ENCODE assay signal across 24 cellular contexts in the genomic region with DNA sequence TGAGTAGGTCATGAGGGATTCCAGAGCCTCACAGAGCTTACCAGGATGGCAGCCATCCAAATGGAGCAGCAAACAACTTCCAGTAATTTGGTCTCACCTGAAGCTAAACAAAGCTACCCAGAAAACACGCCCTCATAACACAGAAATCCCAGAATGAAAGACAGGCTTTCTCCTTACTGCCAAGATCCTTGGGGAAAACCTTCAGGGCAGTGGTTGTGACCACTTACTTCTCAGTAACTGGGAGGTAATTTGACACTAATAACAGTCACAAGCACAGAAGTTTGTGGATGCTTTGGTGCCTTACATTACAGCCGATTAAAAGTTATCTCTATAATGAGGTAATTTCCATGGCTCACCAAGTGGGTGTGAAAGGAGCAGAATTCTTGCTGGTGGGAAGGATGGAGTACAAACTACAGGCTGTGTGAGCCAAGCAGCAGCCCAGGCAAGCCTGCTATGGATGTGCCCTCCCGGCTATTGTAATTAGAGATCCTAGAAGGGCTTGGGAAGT. TPM values are rescaled to one million over a fixed set of nuclear protein-coding genes. Genes with fewer than 3 reads are reported as not detected.
DNase-seq lines count a peak whose midpoint lies in the region; ATAC-seq and TF ChIP-seq lines count a peak whose summit lies in the region.
"Had no signal": no experiment of that assay in that cellular context is flagged by ENCODE, and none has a peak within 500 bp of the region (broad histone marks: within the 10 kb centered on the region; RNA-seq: fewer than 3 reads in every experiment).

No MANE protein-coding gene starts in this region.

- no peak overlapping the region for H3K27ac ChIP-seq in IMR-90 (ENCODE audit: insufficient read depth, low read length)
- no peak overlapping the region for H3K27ac ChIP-seq in left lung
- no peak overlapping the region for H3K27ac ChIP-seq in upper lobe of left lung
- H3K27ac ChIP-seq: RWPE1, skin epidermis, uterus had no signal

- no CpG with 5 or more reads among the region's 3 CpGs for WGBS in IMR-90 (ENCODE audit: extremely low coverage in 2 of 2, insufficient read length in 1 of 2), 2 experiments
- 67 to 77% methylated on average over 3 of the region's 3 CpGs for WGBS in upper lobe of left lung, 2 donors

- no peak overlapping the region for H2AK9ac ChIP-seq in IMR-90 (replicated peaks; ENCODE audit: low read depth, low read length, poor library complexity)

- H3K27me3 ChIP-seq in IMR-90 (ENCODE audit: control insufficient read depth, insufficient read depth, low read length) (no peaks in the 10 kb centered on the region), left lung (no peaks in the 10 kb centered on the region), upper lobe of left lung (no peaks in the 10 kb centered on the region)
- H3K27me3 ChIP-seq: uterus had no signal

- H3K9ac ChIP-seq in IMR-90 (ENCODE audit: low read depth, low read length): no peak overlapping the region

- dilution Hi-C loops in IMR-90 (cut with HindIII; ENCODE audit: low sequenced_read_pairs, unreplicated experiment): no loop called here

- TF ChIP-seq CTCF in IMR-90 (conservative IDR thresholded peaks at IDR 0.05; ENCODE audit: low read depth, low read length) (no peak), MCF 10A (IDR thresholded peaks at IDR 0.05; ENCODE audit: unreplicated experiment) (no peak), left lung (IDR thresholded peaks at IDR 0.05) (no peak), upper lobe of left lung (IDR thresholded peaks at IDR 0.05) (no peak)

- H2BK5ac ChIP-seq in IMR-90 (ENCODE audit: low read depth, low read length, poor library complexity, severe bottlenecking): no peak overlapping the region

- no peak for TF ChIP-seq EP300 in upper lobe of left lung (IDR thresholded peaks at IDR 0.05)

- H3K4me1 ChIP-seq in IMR-90 (ENCODE audit: control insufficient read depth, insufficient read depth, low read length) (peaks cover 5% of the 10 kb centered on the region; the same call in 1 of the 2 replicates), left lung (peaks cover 2 to 3% of the 10 kb centered on the region in 2 donors), upper lobe of left lung (peaks cover 4 to 6% (median 5%) of the 10 kb centered on the region in 4 donors)
- H3K4me1 ChIP-seq: uterus had no signal

- no peak overlapping the region for H3K4me2 ChIP-seq in IMR-90 (ENCODE audit: low read depth, low read length)

- H4K5ac ChIP-seq in IMR-90 (ENCODE audit: low read depth, low read length): no peak overlapping the region

- H2AK5ac ChIP-seq in IMR-90 (ENCODE audit: low read depth, low read length): no peak overlapping the region

- no peak overlapping the region for H3K18ac ChIP-seq in IMR-90 (ENCODE audit: low read depth, low read length)

- H2BK120ac ChIP-seq in IMR-90 (ENCODE audit: low read depth, low read length): no peak overlapping the region

- no peak overlapping the region for H2BK15ac ChIP-seq in IMR-90 (ENCODE audit: low read depth, low read length)

- no peak overlapping the region for H4K91ac ChIP-seq in IMR-90 (ENCODE audit: insufficient read depth, low read depth, low read length)

- peaks cover 17% of the 10 kb centered on the region for H3K9me1 ChIP-seq in IMR-90 (ENCODE audit: insufficient read depth, low read length)

- ATAC-seq in IMR-90 (ENCODE audit: low read depth) (no peak), left lung (peak; percentile 11), upper lobe of left lung (ENCODE audit: low FRiP score in 2 of 2) (no peak)
- ATAC-seq: activated naive CD4-positive, alpha-beta T cell treated with anti-CD3 and anti-CD28 coated beads, Interleukin-2, amount 50 U/mL, for 72 hours; natural killer cell had no signal

- no peak overlapping the region for H3K56ac ChIP-seq in IMR-90 (ENCODE audit: extremely low read depth, insufficient read depth, low read length)

- CTCF ChIA-PET in IMR-90 (lab: Yijun Ruan, JAX): no interaction called here
- CTCF ChIA-PET in MCF 10A (lab: Yijun Ruan, JAX): no interaction called here

- H3K79me1 ChIP-seq in IMR-90 (ENCODE audit: low read depth in 1 of 2, low read length in 2 of 2): peaks cover 4 to 12% of the 10 kb centered on the region in 2 experiments; a peak in 3 of 4 replicates

- in situ Hi-C loops in IMR-90 (cut with MboI; ENCODE audit: low sequenced_read_pairs): no loop called here

- H3K27ac Mint-ChIP-seq in MCF 10A (ENCODE audit: low read depth, unreplicated experiment): no peak overlapping the region
- H3K27ac Mint-ChIP-seq: activated CD4-positive, alpha-beta memory T cell treated with anti-CD3 and anti-CD28 coated beads for 36 hours; activated naive CD4-positive, alpha-beta T cell treated with anti-CD3 and anti-CD28 coated beads, Interleukin-2, amount 50 U/mL, for 72 hours; activated T-cell treated with anti-CD3 and anti-CD28 coated beads, Interleukin-2, amount 50 U/mL, for 24 hours; H9; natural killer cell had no signal

- H3K4me3 Mint-ChIP-seq in MCF 10A (ENCODE audit: unreplicated experiment): no peak overlapping the region
- H3K4me3 Mint-ChIP-seq: activated CD4-positive, alpha-beta memory T cell treated with anti-CD3 and anti-CD28 coated beads for 36 hours; activated T-cell treated with anti-CD3 and anti-CD28 coated beads, Interleukin-2, amount 50 U/mL, for 24 hours; H9; natural killer cell had no signal

- H3K4ac ChIP-seq in IMR-90 (ENCODE audit: low read depth, low read length): no peak overlapping the region

- POLR2A ChIA-PET in IMR-90 (lab: Charles Lee; ENCODE audit: unreplicated experiment): no interaction called here
- POLR2A ChIA-PET in MCF 10A (lab: Yijun Ruan, JAX): interaction anchor here (1.5 kb wide), 1 partner anchor 9 kb away, joined by 6 read pairs; no protein-coding TSS in a partner anchor

- no peak overlapping the region for H4K8ac ChIP-seq in IMR-90 (ENCODE audit: low read depth in 2 of 2, low read length in 2 of 2)

- H3K9me3 ChIP-seq in IMR-90 (ENCODE audit: control insufficient read depth, insufficient read depth, low read length) (no peaks in the 10 kb centered on the region), left lung (no peaks in the 10 kb centered on the region), upper lobe of left lung (no peaks in the 10 kb centered on the region)
- H3K9me3 ChIP-seq: uterus had no signal

- H3K14ac ChIP-seq in IMR-90 (replicated peaks; ENCODE audit: low read depth, low read length): no peak overlapping the region

- H3K23ac ChIP-seq in IMR-90 (ENCODE audit: low read depth, low read length): 0 out of 2 replicates have a peak overlapping the region, but pooled peaks have one; percentile 11

- DNase-seq in IMR-90: no peak
- DNase-seq in NCI-H2227 treated with DMSO at 0.1 percent for 48 hours (lab: John Stamatoyannopoulos, UW): peak; percentile 28
- peak; percentile 57 for DNase-seq in MCF 10A (ENCODE audit: unreplicated experiment)
- DNase-seq in left lung: no peak
- DNase-seq in upper lobe of left lung: no peak
- DNase-seq in activated gamma-delta T cell (lab: John Stamatoyannopoulos, UW): no peak
- no peak for DNase-seq in NCI-H1417 (lab: John Stamatoyannopoulos, UW)
- DNase-seq: activated CD4-positive, alpha-beta memory T cell treated with anti-CD3 and anti-CD28 coated beads for 36 hours; activated T-cell treated with anti-CD3 and anti-CD28 coated beads, Interleukin-2, amount 50 U/mL, for 24 hours; AML-193; Calu3; H9; Karpas-422; mesenchymal stem cell; natural killer cell; NCI-H446; posterior cingulate gyrus; stimulated activated CD4-positive, alpha-beta T cell treated with anti-CD3 and anti-CD28 coated beads, Interleukin-4, amount 100 ng/mL, for 24 hours; uterus had no signal

- TF ChIP-seq RAD21 in IMR-90 (IDR thresholded peaks at IDR 0.05; ENCODE audit: low read length): no peak

- no peaks in the 10 kb centered on the region for H3K9me3 Mint-ChIP-seq in MCF 10A (ENCODE audit: unreplicated experiment)
- H3K9me3 Mint-ChIP-seq: activated CD4-positive, alpha-beta memory T cell treated with anti-CD3 and anti-CD28 coated beads for 36 hours; activated naive CD4-positive, alpha-beta T cell treated with anti-CD3 and anti-CD28 coated beads, Interleukin-2, amount 50 U/mL, for 72 hours; activated T-cell treated with anti-CD3 and anti-CD28 coated beads, Interleukin-2, amount 50 U/mL, for 24 hours; H9; natural killer cell had no signal

- H2BK20ac ChIP-seq in IMR-90 (ENCODE audit: low read depth, low read length): no peak overlapping the region

- H3K36me3 Mint-ChIP-seq in MCF 10A (ENCODE audit: insufficient read depth, unreplicated experiment): peaks cover 17% of the 10 kb centered on the region

- no TSS peak for BruUV-seq in IMR-90 (replicated peaks; lab: Mats Ljungman, UMichigan)
- no TSS peak for BruUV-seq in MCF 10A (replicated peaks; lab: Mats Ljungman, UMichigan)

- peaks cover 5% of the 10 kb centered on the region for H3K4me1 Mint-ChIP-seq in MCF 10A (ENCODE audit: insufficient read depth, unreplicated experiment)
- H3K4me1 Mint-ChIP-seq: natural killer cell had no signal

- no peak overlapping the region for H2AFZ ChIP-seq in IMR-90 (replicated peaks; ENCODE audit: low read length, poor library complexity)

- no peak overlapping the region for H3K4me3 ChIP-seq in IMR-90 (ENCODE audit: insufficient read depth, low read depth, low read length)
- H3K4me3 ChIP-seq in left lung: no peak overlapping the region
- H3K4me3 ChIP-seq in upper lobe of left lung: no peak overlapping the region
- H3K4me3 ChIP-seq: skin epidermis, uterus had no signal

- H3K36me3 ChIP-seq in IMR-90 (ENCODE audit: control insufficient read depth, insufficient read depth, low read length) (peaks cover 14% of the 10 kb centered on the region), left lung (peaks cover 0 to 85% of the 10 kb centered on the region in 2 donors), upper lobe of left lung (peaks cover 18 to 85% (median 63%) of the 10 kb centered on the region in 4 donors)
- H3K36me3 ChIP-seq: uterus had no signal

- TF ChIP-seq POLR2A in IMR-90 (IDR thresholded peaks at IDR 0.05; ENCODE audit: low read depth, low read length) (no peak), upper lobe of left lung (IDR thresholded peaks at IDR 0.05) (no peak)

- H4K20me1 ChIP-seq in IMR-90 (ENCODE audit: insufficient read depth, low read length): no peaks in the 10 kb centered on the region

- H3K27me3 Mint-ChIP-seq in MCF 10A (ENCODE audit: insufficient read depth, unreplicated experiment): no peaks in the 10 kb centered on the region
- H3K27me3 Mint-ChIP-seq: activated CD4-positive, alpha-beta memory T cell treated with anti-CD3 and anti-CD28 coated beads for 36 hours; activated T-cell treated with anti-CD3 and anti-CD28 coated beads, Interleukin-2, amount 50 U/mL, for 24 hours had no signal

- intact Hi-C loops in IMR-90 (cut with micrococcal nuclease) (no loop called here), MCF 10A (cut with micrococcal nuclease) (no loop called here), left lung (cut with DNase I) (no loop called here)

RNA-seq across cellular contexts. Expression of gene WDR91, which starts 10.4 kb away (rescaled TPM):
- total RNA-seq in IMR-90 (2012; rRNA removed) (5.2 and 6.4 TPM in 2 replicates), MCF 10A (2022) (6.7 and 7.3 TPM in 2 replicates), left lung (10 to 100 TPM; 22.9 to 27.9 TPM), upper lobe of left lung (100 to 1,000 TPM in 1 of 6 donors, 10 to 100 TPM in 5; 19.0 to 180 (median 27.5) TPM)
- 10.3 and 10.6 TPM in 2 replicates for polyA plus RNA-seq in IMR-90 (2012; rRNA removed)
- polyA plus RNA-seq in IMR-90 (2012; cell fraction: cytosol; rRNA removed): 4.0 and 5.4 TPM in 2 replicates
- 33.6 and 39.3 TPM in 2 replicates for polyA plus RNA-seq in IMR-90 (2012; cell fraction: nucleus; rRNA removed; ENCODE audit: low replicate concordance)

RNA-seq across cellular contexts. Expression of gene CYREN, which starts 30.4 kb away (rescaled TPM):
- total RNA-seq in IMR-90 (2012; rRNA removed) (26.5 and 33.1 TPM in 2 replicates), MCF 10A (2022) (66.0 and 71.0 TPM in 2 replicates), left lung (10 to 100 TPM; 32.1 to 39.9 TPM), upper lobe of left lung (100 to 1,000 TPM in 1 of 6 donors, 10 to 100 TPM in 5; 27.3 to 119 (median 40.4) TPM)
- 24.2 and 29.2 TPM in 2 replicates for polyA plus RNA-seq in IMR-90 (2012; rRNA removed)
- 20.1 and 21.8 TPM in 2 replicates for polyA plus RNA-seq in IMR-90 (2012; cell fraction: cytosol; rRNA removed)
- 13.8 and 18.6 TPM in 2 replicates for polyA plus RNA-seq in IMR-90 (2012; cell fraction: nucleus; rRNA removed; ENCODE audit: low replicate concordance)

RNA-seq across cellular contexts. Expression of gene STRA8, which starts 32.8 kb away (rescaled TPM):
- total RNA-seq in IMR-90 (2012; rRNA removed): not detected in 2 replicates
- polyA plus RNA-seq in IMR-90 (2012; rRNA removed): not detected in 2 replicates
- not detected in 2 replicates for polyA plus RNA-seq in IMR-90 (2012; cell fraction: cytosol; rRNA removed)
- polyA plus RNA-seq in IMR-90 (2012; cell fraction: nucleus; rRNA removed; ENCODE audit: low replicate concordance): not detected in 2 replicates
- total RNA-seq in MCF 10A (2022): not detected in 2 replicates
- total RNA-seq in left lung: not detected
- not detected for total RNA-seq in upper lobe of left lung
- total RNA-seq: activated CD4-positive, alpha-beta memory T cell treated with anti-CD3 and anti-CD28 coated beads for 36 hours; activated naive CD4-positive, alpha-beta T cell treated with anti-CD3 and anti-CD28 coated beads, Interleukin-2, amount 50 U/mL, for 72 hours; Calu3; H9; natural killer cell; T-helper 1 cell treated with Interleukin-12 subunit alpha and Interleukin-12 subunit beta and Interleukin-4 antibody, amounts not matched to agents 30 ng/mL and 1 ng/mL, for 36 hours; uterus had no signal
- polyA plus RNA-seq: esophagus had no signal

RNA-seq across cellular contexts. Expression of gene TMEM140, which starts 53.0 kb away (rescaled TPM):
- total RNA-seq in IMR-90 (2012; rRNA removed) (0.28 and 0.72 TPM in 2 replicates), MCF 10A (2022) (not detected in 2 replicates), left lung (10 to 100 TPM; 24.0 to 25.4 TPM), upper lobe of left lung (10 to 100 TPM; 25.2 to 59.2 (median 32.4) TPM)
- polyA plus RNA-seq in IMR-90 (2012; rRNA removed): 0.23 and 0.24 TPM in 2 replicates
- polyA plus RNA-seq in IMR-90 (2012; cell fraction: cytosol; rRNA removed): 0.16 and 0.56 TPM in 2 replicates
- polyA plus RNA-seq in IMR-90 (2012; cell fraction: nucleus; rRNA removed; ENCODE audit: low replicate concordance): 0.14 and 0.44 TPM in 2 replicates
- total RNA-seq: H9 had no signal

Comparison
In these comparisons a context has a peak if more than half of its experiments do, and no peak if none do; other contexts are left out.
1. DNase-seq: peak in NCI-H2227 treated with DMSO at 0.1 percent for 48 hours (single experiment) and MCF 10A (single experiment); none in IMR-90 (single experiment), left lung (0 of 2), upper lobe of left lung (0 of 2), activated gamma-delta T cell (single experiment) and NCI-H1417 (0 of 3).